In genomic region chrX:48539345-48540014, GRCh38 we compare ENCODE assay signal across 8 cellular contexts. TPM values are rescaled to one million over a fixed set of nuclear protein-coding genes. Genes with fewer than 3 reads are reported as not detected.
A peak's percentile ranks its signal among the peaks of the same experiment; 100 is the strongest.
DNase-seq lines count a peak whose midpoint lies in the region; ATAC-seq and TF ChIP-seq lines count a peak whose summit lies in the region.

A gene with protein sequence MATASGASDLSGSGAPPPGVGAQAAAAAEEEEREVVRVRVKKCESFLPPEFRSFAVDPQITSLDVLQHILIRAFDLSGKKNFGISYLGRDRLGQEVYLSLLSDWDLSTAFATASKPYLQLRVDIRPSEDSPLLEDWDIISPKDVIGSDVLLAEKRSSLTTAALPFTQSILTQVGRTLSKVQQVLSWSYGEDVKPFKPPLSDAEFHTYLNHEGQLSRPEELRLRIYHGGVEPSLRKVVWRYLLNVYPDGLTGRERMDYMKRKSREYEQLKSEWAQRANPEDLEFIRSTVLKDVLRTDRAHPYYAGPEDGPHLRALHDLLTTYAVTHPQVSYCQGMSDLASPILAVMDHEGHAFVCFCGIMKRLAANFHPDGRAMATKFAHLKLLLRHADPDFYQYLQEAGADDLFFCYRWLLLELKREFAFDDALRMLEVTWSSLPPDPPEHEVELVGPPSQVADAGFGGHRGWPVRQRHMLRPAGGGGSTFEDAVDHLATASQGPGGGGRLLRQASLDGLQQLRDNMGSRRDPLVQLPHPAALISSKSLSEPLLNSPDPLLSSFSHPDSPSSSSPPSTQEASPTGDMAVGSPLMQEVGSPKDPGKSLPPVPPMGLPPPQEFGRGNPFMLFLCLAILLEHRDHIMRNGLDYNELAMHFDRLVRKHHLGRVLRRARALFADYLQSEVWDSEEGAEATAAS (plus strand): TSS chrX:48539714. CDS start chrX:48539798, 84 bp downstream.

- peaks cover 17% of the 10 kb centered on the region for H3K4me1 Mint-ChIP-seq in activated T-cell treated with anti-CD3 and anti-CD28 coated beads, Interleukin-2, amount 50 U/mL, for 72 hours (ENCODE audit: low read depth)

- peak in 4 of 6 experiments; percentile 47 to 61 (median 50) for TF ChIP-seq CTCF in Peyer's patch (IDR thresholded peaks at IDR 0.05)
- peak; percentile 32 to 49 (median 34) for TF ChIP-seq CTCF in esophagus muscularis mucosa (IDR thresholded peaks at IDR 0.05)

- H3K27ac ChIP-seq in KOPT-K1 (ENCODE audit: low read depth, low read length, poor library complexity, severe bottlenecking) (peak within 1 kb of the TSS; percentile 77), Peyer's patch (peak within 1 kb of the TSS; percentile 83 to 91 (median 88)), esophagus muscularis mucosa (replicated peaks in 1 of 4) (peak within 1 kb of the TSS; percentile 88 to 92 (median 88))

- peaks cover 3 to 6% of the 10 kb centered on the region in 2 donors for H3K36me3 Mint-ChIP-seq in activated T-cell treated with anti-CD3 and anti-CD28 coated beads, Interleukin-2, amount 50 U/mL, for 72 hours (ENCODE audit: insufficient read depth in 2 of 2)

- H3K27me3 Mint-ChIP-seq in activated T-cell treated with anti-CD3 and anti-CD28 coated beads, Interleukin-2, amount 50 U/mL, for 72 hours (ENCODE audit: low read depth) = no peaks in the 10 kb centered on the region

- WGBS in esophagus muscularis mucosa = 66% methylated on average over 32 of the region's 58 CpGs

- H3K9me3 ChIP-seq in KOPT-K1 (ENCODE audit: insufficient read depth, low read length, poor library complexity, severe bottlenecking) (no peaks in the 10 kb centered on the region), Peyer's patch (no peaks in the 10 kb centered on the region), esophagus muscularis mucosa (no peaks in the 10 kb centered on the region)

- intact Hi-C loops in esophagus muscularis mucosa (cut with DNase I) = loop anchor here (2.0 kb wide), 1 partner anchor 33 kb away; no protein-coding TSS in a partner anchor

- peak within 1 kb of the TSS; percentile 95 for H3K27ac Mint-ChIP-seq in activated T-cell treated with anti-CD3 and anti-CD28 coated beads, Interleukin-2, amount 50 U/mL, for 72 hours

- H3K27me3 ChIP-seq in Peyer's patch (no peaks in the 10 kb centered on the region), esophagus muscularis mucosa (no peaks in the 10 kb centered on the region)

- peak; percentile 87 for DNase-seq in DMS79 (lab: John Stamatoyannopoulos, UW)
- DNase-seq in Peyer's patch = peak; percentile 96 to 99 (median 97)
- peak; percentile 94 to 97 for DNase-seq in activated T-cell treated with anti-CD3 and anti-CD28 coated beads, Interleukin-2, amount 50 U/mL, for 72 hours
- peak; percentile 99 for DNase-seq in esophagus muscularis mucosa (ENCODE audit: extremely low spot score)
- DNase-seq in myocyte (ENCODE audit: low read depth) = peak; percentile 95
- peak; percentile 89 to 96 for DNase-seq in stimulated activated CD8-positive, alpha-beta memory T cell treated with anti-CD3 and anti-CD28 coated beads, Interleukin-7, amount 100 ng/mL, for 48 hours (ENCODE audit: extremely low read depth in 1 of 2, low read depth in 1 of 2)

- H3K9me3 Mint-ChIP-seq in activated T-cell treated with anti-CD3 and anti-CD28 coated beads, Interleukin-2, amount 50 U/mL, for 72 hours = no peaks in the 10 kb centered on the region

- TF ChIP-seq POLR2A in Peyer's patch (IDR thresholded peaks at IDR 0.05) (peak in 1 of 2 donors; percentile 34), esophagus muscularis mucosa (IDR thresholded peaks at IDR 0.05; ENCODE audit: low read depth) (peak; percentile 29)

- H3K36me3 ChIP-seq in KOPT-K1 (ENCODE audit: insufficient read depth, low read length) = peaks cover 29% of the 10 kb centered on the region
- no peaks in the 10 kb centered on the region for H3K36me3 ChIP-seq in Peyer's patch
- H3K36me3 ChIP-seq in esophagus muscularis mucosa = peaks cover 0 to 10% (median 5%) of the 10 kb centered on the region in 4 donors

- no peak for TF ChIP-seq EP300 in esophagus muscularis mucosa (IDR thresholded peaks at IDR 0.05)

- H3K4me1 ChIP-seq in Peyer's patch (no peaks in the 10 kb centered on the region), esophagus muscularis mucosa (peaks cover 4 to 13% (median 11%) of the 10 kb centered on the region in 4 donors)

- H3K4me3 ChIP-seq in Peyer's patch (peak within 1 kb of the TSS; percentile 54 to 76 (median 66)), esophagus muscularis mucosa (peak within 1 kb of the TSS; percentile 64 to 82 (median 70))

- ATAC-seq in GM21723 (IDR thresholded peaks at IDR 0.05; ENCODE audit: unreplicated experiment) = peak; percentile 74
- ATAC-seq in activated T-cell treated with anti-CD3 and anti-CD28 coated beads, Interleukin-2, amount 50 U/mL, for 72 hours (replicated peaks in 1 of 2) = peak; percentile 87 to 88

- H3K4me3 Mint-ChIP-seq in activated T-cell treated with anti-CD3 and anti-CD28 coated beads, Interleukin-2, amount 50 U/mL, for 72 hours = peak within 1 kb of the TSS; percentile 82 to 99

RNA-seq across cellular contexts. Expression of the gene that starts here (rescaled TPM):
- total RNA-seq in Peyer's patch (10 to 100 TPM in 2 of 4 donors, 1 to 10 TPM in 2; 9.3 to 14.9 (median 11.3) TPM), esophagus muscularis mucosa (10 to 100 TPM; 10.3 to 22.4 (median 16.4) TPM), myocyte (8.4 and 8.6 TPM in 2 replicates)
- total RNA-seq in activated T-cell treated with anti-CD3 and anti-CD28 coated beads, Interleukin-2, amount 50 U/mL, for 72 hours = 10 to 100 TPM; 20.4 to 20.5 TPM
- 17.9 TPM for polyA plus RNA-seq in myocyte (2012)

Comparison
In these comparisons a context has a peak if more than half of its experiments do, and no peak if none do; other contexts are left out.
1. Peak in every context shown above with its lines: DNase-seq, ATAC-seq, H3K4me3 ChIP-seq and H3K27ac ChIP-seq.